1 cellular context compared by ENCODE assay signal in genomic region chr1:54564312-54565112, GRCh38.
TF ChIP-seq lines count a peak whose summit lies in the region.

No MANE protein-coding gene starts in this region.

TF ChIP-seq in K562, 482 proteins besides CTCF, POLR2A, EP300 and RAD21:
- TF ChIP-seq FOXO4 (CRISPR knock-in tag; IDR thresholded peaks at IDR 0.05) (no peak), HMBOX1 (IDR thresholded peaks at IDR 0.05) (no peak), NFYB (IDR thresholded peaks at IDR 0.05; ENCODE audit: extremely low read depth, insufficient read length) (no peak), PHF20 (IDR thresholded peaks at IDR 0.05; ENCODE audit: partially characterized antibody) (no peak), CHD4 (IDR thresholded peaks at IDR 0.05; ENCODE audit: insufficient read depth, insufficient replicate concordance, low read depth, low read length, poor library complexity, severe bottlenecking) (no peak), NFIC (IDR thresholded peaks at IDR 0.05) (peak; percentile 26; the same call in 1 of the 2 replicates), THRAP3 (IDR thresholded peaks at IDR 0.05; ENCODE audit: borderline replicate concordance) (no peak)
